17 cellular contexts compared by ENCODE assay signal in the genomic region with DNA sequence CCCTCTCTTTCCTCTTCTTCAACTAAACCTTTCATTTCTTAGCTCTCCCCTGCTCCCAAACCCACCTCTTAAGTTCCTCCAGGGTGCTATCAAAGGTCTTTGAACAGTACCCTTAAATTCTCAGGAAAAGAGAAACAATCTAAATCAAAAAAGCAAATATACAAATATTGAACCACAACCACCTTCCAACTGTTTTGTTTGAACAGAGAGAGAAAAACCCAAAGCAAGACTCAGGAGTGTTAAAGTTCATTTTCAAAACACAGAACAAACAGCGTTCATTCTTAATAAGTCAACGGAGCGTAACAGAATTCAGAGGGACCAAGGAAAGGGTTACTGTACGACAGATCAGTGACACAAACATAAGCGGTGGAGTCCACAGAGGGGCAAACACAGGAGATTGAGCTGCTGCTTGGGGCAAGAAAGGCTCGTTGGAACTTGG.
"Had no signal": no experiment of that assay in that cellular context is flagged by ENCODE, and none has a peak within 500 bp of the region (broad histone marks: within the 10 kb centered on the region; RNA-seq: fewer than 3 reads in every experiment).

No MANE protein-coding gene starts in this region.

- H3K27me3 ChIP-seq: left lung, ovary, right atrium auricular region, suprapubic skin, thyroid gland had no signal

- H3K27ac ChIP-seq: coronary artery, left lung, lower lobe of right lung, ovary, right atrium auricular region, suprapubic skin, thyroid gland had no signal

- H3K9me3 ChIP-seq: left lung, lower lobe of right lung, ovary, right atrium auricular region, suprapubic skin, thyroid gland had no signal

- H3K4me3 ChIP-seq: coronary artery, left lung, lower lobe of right lung, ovary, right atrium auricular region, suprapubic skin, thyroid gland had no signal

- H3K36me3 ChIP-seq: left lung, lower lobe of right lung, ovary, right atrium auricular region, suprapubic skin, thyroid gland had no signal

- DNase-seq: effector CD8-positive, alpha-beta T cell; foreskin melanocyte; head of caudate nucleus; hypothalamus; islet precursor cell; left lung; lower lobe of right lung; natural killer cell; nucleus accumbens; ovary; small intestine; stimulated activated CD4-positive, alpha-beta T cell treated with anti-CD3 and anti-CD28 coated beads, Interleukin-12 subunit alpha, Interleukin-12 subunit beta, amount 100 ng/mL, for 4 hours; stimulated activated naive CD8-positive, alpha-beta T cell treated with anti-CD3 and anti-CD28 coated beads, Interleukin-15, Interleukin-2, amounts not matched to agents 100 U/mL and 50 U/mL, for 24 hours; thyroid gland had no signal

- ATAC-seq: left lung; lower lobe of right lung; natural killer cell; stimulated activated naive CD8-positive, alpha-beta T cell treated with anti-CD3 and anti-CD28 coated beads, Interleukin-15, Interleukin-2, amounts not matched to agents 100 U/mL and 50 U/mL, for 24 hours had no signal

- H3K4me1 ChIP-seq: left lung, lower lobe of right lung, right atrium auricular region, suprapubic skin, thyroid gland had no signal
